Comparison of ENCODE assay signal across 11 cellular contexts in genomic region chr11:45165806-45166603, GRCh38. TPM values are rescaled to one million over a fixed set of nuclear protein-coding genes. Genes with fewer than 3 reads are reported as not detected.
A peak's percentile ranks its signal among the peaks of the same experiment; 100 is the strongest.
DNase-seq lines count a peak whose midpoint lies in the region; ATAC-seq and TF ChIP-seq lines count a peak whose summit lies in the region.
"Had no signal": no experiment of that assay in that cellular context is flagged by ENCODE, and none has a peak within 500 bp of the region (broad histone marks: within the 10 kb centered on the region; RNA-seq: fewer than 3 reads in every experiment).

No MANE protein-coding gene starts in this region.

- no TSS peak for BruUV-seq in OCI-LY7 (replicated peaks; lab: Mats Ljungman, UMichigan)

- H3K79me2 ChIP-seq in OCI-LY7 (ENCODE audit: insufficient read depth, low read depth, low read length): no peaks in the 10 kb centered on the region

- H4K20me1 ChIP-seq in BLaER1 (peaks cover 68% of the 10 kb centered on the region), OCI-LY7 (ENCODE audit: insufficient read depth, low read length) (no peaks in the 10 kb centered on the region)

- intact Hi-C loops in OCI-LY7 (cut with micrococcal nuclease; ENCODE audit: unreplicated experiment) (no loop called here), dorsolateral prefrontal cortex (cut with DNase I) (no loop called here), upper lobe of right lung (cut with DNase I) (no loop called here)

- TF ChIP-seq CTCF in OCI-LY7 (conservative IDR thresholded peaks at IDR 0.05; ENCODE audit: low read length) (0 out of 2 replicates have a peak, but pooled peaks have one; percentile 12), dorsolateral prefrontal cortex (IDR thresholded peaks at IDR 0.05 in 54 of 56, conservative IDR thresholded peaks at IDR 0.05 in 2 of 56; ENCODE audit: low read depth in 1 of 56, partially characterized antibody in 56 of 56) (no peak), upper lobe of right lung (IDR thresholded peaks at IDR 0.05) (no peak)

- POLR2A ChIA-PET in OCI-LY7 (lab: Charles Lee): interaction anchor here (0.7 kb wide), 1 partner anchor 15 kb away, joined by 3 read pairs; no protein-coding TSS in a partner anchor

- no peaks in the 10 kb centered on the region for H3K9me2 ChIP-seq in OCI-LY7 (ENCODE audit: insufficient read depth, low read length)

- no peak overlapping the region for H3K4me3 ChIP-seq in BLaER1
- no peak overlapping the region for H3K4me3 ChIP-seq in OCI-LY7 (ENCODE audit: low read depth, low read length, poor library complexity, severe bottlenecking)
- no peak overlapping the region for H3K4me3 ChIP-seq in dorsolateral prefrontal cortex
- H3K4me3 ChIP-seq in upper lobe of right lung: no peak overlapping the region

- no peaks in the 10 kb centered on the region for H3K9me3 ChIP-seq in BLaER1
- no peaks in the 10 kb centered on the region for H3K9me3 ChIP-seq in OCI-LY7 (ENCODE audit: low read length)
- H3K9me3 ChIP-seq in upper lobe of right lung: no peaks in the 10 kb centered on the region
- H3K9me3 ChIP-seq: Caco-2 had no signal

- H3K4me1 ChIP-seq in BLaER1 (peaks cover 57% of the 10 kb centered on the region), OCI-LY7 (ENCODE audit: insufficient read depth, low read length, poor library complexity, severe bottlenecking) (no peaks in the 10 kb centered on the region), upper lobe of right lung (peaks cover 22% of the 10 kb centered on the region)
- H3K4me1 ChIP-seq: Caco-2 had no signal

- no peak overlapping the region for H3K27ac ChIP-seq in BLaER1
- no peak overlapping the region for H3K27ac ChIP-seq in OCI-LY7 (ENCODE audit: low read depth, low read length, poor library complexity, severe bottlenecking)
- H3K27ac ChIP-seq in dorsolateral prefrontal cortex: peak overlapping the region in 32 of 59 donors; percentile 7 to 75 (median 41)
- H3K27ac ChIP-seq in upper lobe of right lung: no peak overlapping the region

- H2AFZ ChIP-seq in OCI-LY7 (ENCODE audit: low read length): no peak overlapping the region

- ATAC-seq in upper lobe of right lung: no peak
- ATAC-seq: HCT116 had no signal

- CTCF ChIA-PET in OCI-LY7 (lab: Charles Lee; ENCODE audit: unreplicated experiment): no interaction called here

- H3K27me3 ChIP-seq in BLaER1 (no peaks in the 10 kb centered on the region), dorsolateral prefrontal cortex (no peaks in the 10 kb centered on the region), upper lobe of right lung (no peaks in the 10 kb centered on the region)

- H3K36me3 ChIP-seq in BLaER1 (no peaks in the 10 kb centered on the region), OCI-LY7 (ENCODE audit: insufficient read depth, low read length) (no peaks in the 10 kb centered on the region), upper lobe of right lung (no peaks in the 10 kb centered on the region)

- H3K4me2 ChIP-seq in BLaER1 (peak overlapping the region; percentile 3), OCI-LY7 (ENCODE audit: low read length) (no peak overlapping the region)

- DNase-seq in OCI-LY7 (ENCODE audit: low spot score) (no peak), dorsolateral prefrontal cortex (no peak), upper lobe of right lung (peak; percentile 25), DMS114 treated with DMSO at 0.1 percent for 48 hours (lab: John Stamatoyannopoulos, UW; ENCODE audit: unreplicated experiment) (no peak), medulla oblongata (ENCODE audit: extremely low spot score) (no peak)
- DNase-seq: CD8-positive, alpha-beta memory T cell; GF-D8; IMR-90 had no signal

- H3K9ac ChIP-seq in BLaER1: no peak overlapping the region

RNA-seq across cellular contexts. Expression of gene PRDM11, which starts 19.6 kb away (rescaled TPM):
- total RNA-seq in OCI-LY7 (2014; rRNA removed; shearing (Covaris generic)): 2.2 and 4.5 TPM in 2 replicates
- total RNA-seq in OCI-LY7 (2022) (8.4 and 8.9 TPM in 2 replicates), dorsolateral prefrontal cortex (10 to 100 TPM; 18.8 to 43.2 (median 30.9) TPM), upper lobe of right lung (18.3 TPM)

Comparison
In these comparisons a context has a peak if more than half of its experiments do, and no peak if none do; other contexts are left out.
1. H3K27ac ChIP-seq: peak in dorsolateral prefrontal cortex (32 of 59); none in BLaER1 (single experiment), OCI-LY7 (single experiment) and upper lobe of right lung (single experiment).